In genomic region chr1:221718391-221719277, GRCh38 we compare ENCODE assay signal across 14 cellular contexts. TPM values are rescaled to one million over a fixed set of nuclear protein-coding genes. Genes with fewer than 3 reads are reported as not detected.
DNase-seq lines count a peak whose midpoint lies in the region; ATAC-seq, FAIRE-seq and TF ChIP-seq lines count a peak whose summit lies in the region.
"Had no signal": no experiment of that assay in that cellular context is flagged by ENCODE, and none has a peak within 500 bp of the region (broad histone marks: within the 10 kb centered on the region; RNA-seq: fewer than 3 reads in every experiment).

No MANE protein-coding gene starts in this region.

- peaks cover 89% of the 10 kb centered on the region for H3K4me1 Mint-ChIP-seq in astrocyte (ENCODE audit: low read depth, unreplicated experiment)

- H3K36me3 ChIP-seq in astrocyte (ENCODE audit: insufficient read depth, low read length) (no peaks in the 10 kb centered on the region), uterus (no peaks in the 10 kb centered on the region)
- H3K36me3 ChIP-seq: heart right ventricle had no signal

- peaks cover 26% of the 10 kb centered on the region for H3K36me3 Mint-ChIP-seq in astrocyte (ENCODE audit: low read depth, unreplicated experiment)

- H3K9ac ChIP-seq in astrocyte (ENCODE audit: low read length), result peak overlapping the region; percentile 57

- FAIRE-seq in astrocyte (lab: Jason Lieb, UNC), result peak; percentile 90

- no peaks in the 10 kb centered on the region for H3K9me3 Mint-ChIP-seq in astrocyte (ENCODE audit: unreplicated experiment)

- DNase-seq in left ventricle myocardium superior (no peak), left cardiac atrium (no peak), astrocyte (ENCODE audit: low read depth) (peak; percentile 95), left lobe of liver (ENCODE audit: low spot score) (no peak), uterus (no peak), NOMO-1 (lab: John Stamatoyannopoulos, UW; ENCODE audit: unreplicated experiment in 2 of 2) (no peak), HuH-7 (ENCODE audit: low spot score) (no peak)
- DNase-seq: activated naive CD4-positive, alpha-beta T cell treated with anti-CD3 and anti-CD28 coated beads, Interleukin-2, amount 10 ng/mL, durations not matched to agents 7 days and 5 days; CD4-positive, alpha-beta memory T cell; heart right ventricle; NCI-H187 treated with DMSO at 0.1 percent for 48 hours had no signal

- H3K9me3 ChIP-seq in astrocyte (ENCODE audit: insufficient read depth, low read depth, low read length), result no peaks in the 10 kb centered on the region
- no peaks in the 10 kb centered on the region for H3K9me3 ChIP-seq in uterus

- no peak overlapping the region for H3K4me3 Mint-ChIP-seq in astrocyte (ENCODE audit: unreplicated experiment)
- H3K4me3 Mint-ChIP-seq: activated naive CD4-positive, alpha-beta T cell treated with anti-CD3 and anti-CD28 coated beads, Interleukin-2, amount 10 ng/mL, durations not matched to agents 7 days and 5 days; CD4-positive, alpha-beta memory T cell; stimulated activated naive CD8-positive, alpha-beta T cell treated with anti-CD3 and anti-CD28 coated beads, Interleukin-15, Interleukin-2, amounts not matched to agents 100 ng/mL and 50 ng/mL, for 24 hours; T-helper 2 cell treated with Interferon-gamma antibody and Interleukin-4, amounts not matched to agents 5 μg/mL and 100 μg/mL, for 36 hours had no signal

- intact Hi-C loops in left ventricle myocardium superior (cut with micrococcal nuclease), result loop anchor here (5.0 kb wide), 1 partner anchor 1354 kb away; no protein-coding TSS in a partner anchor
- intact Hi-C loops in left cardiac atrium (cut with DNase I), result no loop called here
- intact Hi-C loops in uterus (cut with DNase I; ENCODE audit: low total_unique reads), result no loop called here

- H3K4me1 ChIP-seq in astrocyte (ENCODE audit: insufficient read depth, low read length), result peaks cover 51% of the 10 kb centered on the region
- peaks cover 0 to 3% of the 10 kb centered on the region in 2 donors for H3K4me1 ChIP-seq in uterus

- ATAC-seq in left ventricle myocardium superior (peak; percentile 35), left cardiac atrium (no peak), left lobe of liver (peak; percentile 9), HG03039 (IDR thresholded peaks at IDR 0.05; ENCODE audit: unreplicated experiment) (no peak)

- TF ChIP-seq POLR2A in uterus (IDR thresholded peaks at IDR 0.05), result no peak

- H3K4me2 ChIP-seq in astrocyte (ENCODE audit: low read length), result peak overlapping the region; percentile 70

- H4K20me1 ChIP-seq in astrocyte (ENCODE audit: insufficient read depth, low read length), result peaks cover 5% of the 10 kb centered on the region

- peak overlapping the region; percentile 3 for H3K27ac Mint-ChIP-seq in astrocyte (ENCODE audit: unreplicated experiment)
- H3K27ac Mint-ChIP-seq: activated naive CD4-positive, alpha-beta T cell treated with anti-CD3 and anti-CD28 coated beads, Interleukin-2, amount 10 ng/mL, durations not matched to agents 7 days and 5 days; stimulated activated naive CD8-positive, alpha-beta T cell treated with anti-CD3 and anti-CD28 coated beads, Interleukin-15, Interleukin-2, amounts not matched to agents 100 ng/mL and 50 ng/mL, for 24 hours; T-helper 2 cell treated with Interferon-gamma antibody and Interleukin-4, amounts not matched to agents 5 μg/mL and 100 μg/mL, for 36 hours had no signal

- no peaks in the 10 kb centered on the region for H3K27me3 Mint-ChIP-seq in astrocyte (ENCODE audit: low read depth, unreplicated experiment)
- H3K27me3 Mint-ChIP-seq: activated naive CD4-positive, alpha-beta T cell treated with anti-CD3 and anti-CD28 coated beads, Interleukin-2, amount 10 ng/mL, durations not matched to agents 7 days and 5 days; CD4-positive, alpha-beta memory T cell; stimulated activated naive CD8-positive, alpha-beta T cell treated with anti-CD3 and anti-CD28 coated beads, Interleukin-15, Interleukin-2, amounts not matched to agents 100 ng/mL and 50 ng/mL, for 24 hours had no signal

- TF ChIP-seq CTCF in astrocyte (IDR thresholded peaks at IDR 0.05; ENCODE audit: insufficient read depth, low read depth, low read length) (no peak), uterus (IDR thresholded peaks at IDR 0.05) (no peak)

- H3K4me3 ChIP-seq in astrocyte (ENCODE audit: insufficient read depth, low read depth, low read length), result no peak overlapping the region
- H3K4me3 ChIP-seq in uterus, result no peak overlapping the region
- H3K4me3 ChIP-seq: heart right ventricle had no signal

- no peak overlapping the region for H2AFZ ChIP-seq in astrocyte (ENCODE audit: low read depth, low read length)

- H3K27me3 ChIP-seq in astrocyte (ENCODE audit: insufficient read depth, low read length) (no peaks in the 10 kb centered on the region), uterus (no peaks in the 10 kb centered on the region)
- H3K27me3 ChIP-seq: heart right ventricle had no signal

- H3K79me2 ChIP-seq in astrocyte (ENCODE audit: insufficient read depth, low read length), result peaks cover 47% of the 10 kb centered on the region

- H3K27ac ChIP-seq in astrocyte (ENCODE audit: low read depth, low read length) (peak overlapping the region; percentile 77), uterus (peak overlapping the region; percentile 50 to 63)

RNA-seq across cellular contexts. Expression of gene DUSP10, which starts 23.3 kb away (rescaled TPM):
- total RNA-seq in left ventricle myocardium superior (3.5 TPM), left cardiac atrium (1 to 10 TPM; 5.3 to 6.5 TPM), astrocyte (34.8 and 45.8 TPM in 2 replicates), left lobe of liver (7.4 TPM), uterus (10 to 100 TPM in 1 of 4 donors, 1 to 10 TPM in 2, under 1 TPM in 1; 0.26 to 10.9 (median 5.5) TPM)

Comparison
In these comparisons a context has a peak if more than half of its experiments do, and no peak if none do; other contexts are left out.
1. ATAC-seq: peak in left ventricle myocardium superior (single experiment) and left lobe of liver (single experiment); none in left cardiac atrium (0 of 2) and HG03039 (single experiment).